In genomic region chr11:118143661-118144185, GRCh38 we compare ENCODE assay signal across 15 cellular contexts. TPM values are rescaled to one million over a fixed set of nuclear protein-coding genes. Genes with fewer than 3 reads are reported as not detected.
A peak's percentile ranks its signal among the peaks of the same experiment; 100 is the strongest.
DNase-seq lines count a peak whose midpoint lies in the region; ATAC-seq, FAIRE-seq and TF ChIP-seq lines count a peak whose summit lies in the region.
"Had no signal": no experiment of that assay in that cellular context is flagged by ENCODE, and none has a peak within 500 bp of the region (broad histone marks: within the 10 kb centered on the region; RNA-seq: fewer than 3 reads in every experiment).

No MANE protein-coding gene starts in this region.

- no peak for FAIRE-seq in HepG2 (lab: Jason Lieb, UNC)

- H3K79me2 ChIP-seq in HepG2 (ENCODE audit: insufficient read depth, low read length) = no peaks in the 10 kb centered on the region

- intact Hi-C loops in HepG2 (cut with micrococcal nuclease; ENCODE audit: unreplicated experiment) (no loop called here), right lobe of liver (cut with DNase I) (loop anchor here in 1 of 2 donors (10.0 kb wide), 1 partner anchor 151 kb away; no protein-coding TSS in a partner anchor), posterior vena cava (cut with DNase I) (loop anchor here (2.0 to 10.0 kb wide), 2 partner anchors 27 to 211 kb away; partner anchors contain the start of gene UBE4A (in 2 of the 2)), upper lobe of right lung (cut with DNase I) (no loop called here)

- H3K27ac ChIP-seq in HepG2 (ENCODE audit: extremely low read length, insufficient read depth, low read length) (no peak overlapping the region), right lobe of liver (no peak overlapping the region), upper lobe of right lung (no peak overlapping the region)
- H3K27ac ChIP-seq: GM23248 had no signal

- H3K27me3 ChIP-seq in HepG2 (ENCODE audit: control insufficient read depth in 1 of 2, insufficient read depth in 2 of 2, low read length in 2 of 2) (peaks cover 2 to 40% of the 10 kb centered on the region in 2 experiments; a peak in 4 of 5 replicates), right lobe of liver (peaks cover 0 to 7% of the 10 kb centered on the region in 2 donors), upper lobe of right lung (peaks cover 9% of the 10 kb centered on the region)

- CTCF ChIA-PET in HepG2 (lab: Yijun Ruan, JAX; ENCODE audit: low intra/inter-chr PET ratio, low total read pairs) = interaction anchor here (1.9 kb wide), 1 partner anchor 27 kb away, joined by 14 read pairs; no protein-coding TSS in a partner anchor

- in situ Hi-C loops in HepG2 (cut with HindIII; ENCODE audit: extremely low pct_ligation_motif_present, low pct_unique_long_range_greater_than_20kb) = loop anchor here (25.0 kb wide), 1 partner anchor 344 kb away; no protein-coding TSS in a partner anchor

- no TSS peak for BruUV-seq in HepG2 (replicated peaks; lab: Mats Ljungman, UMichigan)

- H3K4me2 ChIP-seq in HepG2 (ENCODE audit: low read depth, low read length) = no peak overlapping the region

- H3K4me1 ChIP-seq in HepG2 (ENCODE audit: insufficient read depth, low read length) = peaks cover 18% of the 10 kb centered on the region; the same call in 1 of the 2 replicates
- H3K4me1 ChIP-seq in right lobe of liver = peaks cover 0 to 7% (median 0%) of the 10 kb centered on the region in 4 donors
- no peaks in the 10 kb centered on the region for H3K4me1 ChIP-seq in upper lobe of right lung

- H3K9me3 ChIP-seq in HepG2 (ENCODE audit: low read length) (no peaks in the 10 kb centered on the region), right lobe of liver (no peaks in the 10 kb centered on the region), upper lobe of right lung (no peaks in the 10 kb centered on the region)
- H3K9me3 ChIP-seq: BLaER1 treated with 17β-estradiol and CSF1 and Interleukin-3, amounts not matched to agents 10 nM and 100 nM had no signal

- TF ChIP-seq CTCF in HepG2 (CRISPR knock-in tag; IDR thresholded peaks at IDR 0.05) (no peak), right lobe of liver (IDR thresholded peaks at IDR 0.05) (no peak), upper lobe of right lung (IDR thresholded peaks at IDR 0.05) (no peak)

- TF ChIP-seq EP300 in HepG2 (IDR thresholded peaks at IDR 0.05; ENCODE audit: low read depth in 2 of 2, low read length in 2 of 2) = no peak
- TF ChIP-seq EP300 in HepG2 (CRISPR knock-in tag; IDR thresholded peaks at IDR 0.05; ENCODE audit: borderline replicate concordance) = no peak

- TF ChIP-seq POLR2A in HepG2 (IDR thresholded peaks at IDR 0.05; ENCODE audit: insufficient read depth in 1 of 2, low read depth in 2 of 2, low read length in 2 of 2) = no peak
- TF ChIP-seq POLR2A in right lobe of liver (IDR thresholded peaks at IDR 0.05) = no peak

- DNase-seq in HepG2 (ENCODE audit: low spot score) (no peak), right lobe of liver (no peak), mesenteric fat pad (ENCODE audit: low spot score) (peak; percentile 30), posterior vena cava (ENCODE audit: low spot score) (peak; percentile 14), upper lobe of right lung (peak; percentile 36), GF-D8 (lab: John Stamatoyannopoulos, UW) (no peak)
- DNase-seq: ACHN; CD4-positive, CD25-positive, alpha-beta regulatory T cell; GM23248; H7 had no signal

- H3K9ac ChIP-seq in HepG2 (ENCODE audit: insufficient read depth, low read depth, low read length) = no peak overlapping the region
- H3K9ac ChIP-seq: BLaER1 treated with 17β-estradiol and CSF1 and Interleukin-3, amounts not matched to agents 10 nM and 100 nM; GM23248 had no signal

- TF ChIP-seq RAD21 in HepG2 (CRISPR knock-in tag; IDR thresholded peaks at IDR 0.05) = no peak

- H3K4me3 ChIP-seq in HepG2 (replicated peaks in 1 of 3; ENCODE audit: insufficient read depth in 1 of 3, low read depth in 2 of 3, low read length in 3 of 3) (no peak overlapping the region), right lobe of liver (no peak overlapping the region), upper lobe of right lung (no peak overlapping the region)
- H3K4me3 ChIP-seq: BLaER1 treated with 17β-estradiol and CSF1 and Interleukin-3, amounts not matched to agents 10 nM and 100 nM; GM23248 had no signal

- WGBS in HepG2 (ENCODE audit: low lambda C conversion rate) = 20% methylated on average over 12 of the region's 12 CpGs
- WGBS in right lobe of liver (ENCODE audit: insufficient coverage, low coverage, low lambda C conversion rate, missing lambda C conversion rate) = 43% methylated on average over 6 of the region's 12 CpGs

- H2AFZ ChIP-seq in HepG2 (ENCODE audit: low read length) = no peak overlapping the region
- H2AFZ ChIP-seq: GM23248 had no signal

- ATAC-seq in HepG2 (no peak), right lobe of liver (no peak), upper lobe of right lung (no peak), HG02938 (IDR thresholded peaks at IDR 0.05; ENCODE audit: unreplicated experiment) (no peak), HG03571 (IDR thresholded peaks at IDR 0.05; ENCODE audit: unreplicated experiment) (no peak)

- H4K20me1 ChIP-seq in HepG2 (ENCODE audit: insufficient read depth, low read length) = no peaks in the 10 kb centered on the region
- H4K20me1 ChIP-seq: BLaER1 treated with 17β-estradiol and CSF1 and Interleukin-3, amounts not matched to agents 10 nM and 100 nM had no signal

- POLR2A ChIA-PET in HepG2 (lab: Yijun Ruan, JAX) = no interaction called here

- H3K36me3 ChIP-seq in HepG2 (replicated peaks in 1 of 2; ENCODE audit: control insufficient read depth in 1 of 2, insufficient read depth in 2 of 2, low read length in 2 of 2) = no peaks in the 10 kb centered on the region
- no peaks in the 10 kb centered on the region for H3K36me3 ChIP-seq in right lobe of liver
- H3K36me3 ChIP-seq in upper lobe of right lung = no peaks in the 10 kb centered on the region
- H3K36me3 ChIP-seq: BLaER1 treated with 17β-estradiol and CSF1 and Interleukin-3, amounts not matched to agents 10 nM and 100 nM had no signal

RNA-seq across cellular contexts. Expression of gene SCN4B, which starts 8.9 kb away (rescaled TPM):
- 0.04 TPM in 1 of 2 replicates, not detected in the other for total RNA-seq in HepG2 (2016; rRNA removed; fragmentation: Illumina TruSeq; extraction: Trizol)
- total RNA-seq in HepG2 (2016; cell fraction: cytosol; rRNA removed; fragmentation: Illumina TruSeq; extraction: Trizol; ENCODE audit: low read depth) = not detected in 2 replicates
- 0.19 TPM in 1 of 2 replicates, not detected in the other for total RNA-seq in HepG2 (2016; cell fraction: insoluble cytoplasmic fraction; rRNA removed; fragmentation: Illumina TruSeq; extraction: Trizol)
- 0.03 TPM in 1 of 2 replicates, not detected in the other for total RNA-seq in HepG2 (2016; cell fraction: membrane; rRNA removed; fragmentation: Illumina TruSeq; extraction: Trizol)
- total RNA-seq in HepG2 (2016; cell fraction: nucleus; rRNA removed; fragmentation: Illumina TruSeq; extraction: Trizol) = not detected in 2 replicates
- polyA plus RNA-seq in HepG2 (2011; rRNA removed) = 0.29 and 0.38 TPM in 2 replicates
- polyA plus RNA-seq in HepG2 (2011; cell fraction: cytosol; rRNA removed) = 0.13 and 0.19 TPM in 2 replicates
- polyA plus RNA-seq in HepG2 (2011; cell fraction: nucleus; rRNA removed) = 0.64 and 0.72 TPM in 2 replicates
- polyA plus RNA-seq in HepG2 (2012) = 0.07 TPM in 2 replicates
- not detected in 2 replicates for polyA plus RNA-seq in HepG2 (2016; cell fraction: cytosol; fragmentation: Illumina TruSeq; extraction: Trizol; ENCODE audit: low read depth)
- 0.20 TPM in 1 of 2 replicates, not detected in the other for polyA plus RNA-seq in HepG2 (2016; cell fraction: insoluble cytoplasmic fraction; fragmentation: Illumina TruSeq; extraction: Trizol; ENCODE audit: low read depth)
- polyA plus RNA-seq in HepG2 (2016; cell fraction: membrane; fragmentation: Illumina TruSeq; extraction: Trizol; ENCODE audit: low read depth) = 0.16 TPM in 1 of 2 replicates, not detected in the other
- polyA plus RNA-seq in HepG2 (2016; cell fraction: nucleus; fragmentation: Illumina TruSeq; extraction: Trizol; ENCODE audit: insufficient read depth, low read depth) = 0.17 and 0.42 TPM in 2 replicates
- 0.18 TPM in 1 of 2 replicates, not detected in the other for polyA minus RNA-seq in HepG2 (2011; rRNA and poly(A)+ RNA removed; ENCODE audit: low replicate concordance)
- not detected in 2 replicates for polyA minus RNA-seq in HepG2 (2011; cell fraction: cytosol; rRNA and poly(A)+ RNA removed)
- 0.39 and 0.75 TPM in 2 replicates for polyA minus RNA-seq in HepG2 (2011; cell fraction: nucleus; rRNA and poly(A)+ RNA removed)
- under 1 TPM; 0.11 to 0.30 (median 0.23) TPM for total RNA-seq in right lobe of liver
- 2.3 TPM for total RNA-seq in mesenteric fat pad
- total RNA-seq in posterior vena cava = 1 to 10 TPM; 3.5 to 9.8 TPM
- 7.2 TPM for total RNA-seq in upper lobe of right lung
- total RNA-seq: CD4-positive, CD25-positive, alpha-beta regulatory T cell; GM23248; HT1080 had no signal
- polyA plus RNA-seq: CD4-positive, CD25-positive, alpha-beta regulatory T cell; GM23248 had no signal

RNA-seq across cellular contexts. Expression of gene SCN2B, which starts 32.7 kb away (rescaled TPM):
- 0.02 TPM in 1 of 2 replicates, not detected in the other for total RNA-seq in HepG2 (2016; rRNA removed; fragmentation: Illumina TruSeq; extraction: Trizol)
- not detected in 2 replicates for total RNA-seq in HepG2 (2016; cell fraction: cytosol; rRNA removed; fragmentation: Illumina TruSeq; extraction: Trizol; ENCODE audit: low read depth)
- 0.02 TPM in 1 of 2 replicates, not detected in the other for total RNA-seq in HepG2 (2016; cell fraction: insoluble cytoplasmic fraction; rRNA removed; fragmentation: Illumina TruSeq; extraction: Trizol)
- not detected in 2 replicates for total RNA-seq in HepG2 (2016; cell fraction: membrane; rRNA removed; fragmentation: Illumina TruSeq; extraction: Trizol)
- total RNA-seq in HepG2 (2016; cell fraction: nucleus; rRNA removed; fragmentation: Illumina TruSeq; extraction: Trizol) = not detected in 2 replicates
- 0.01 TPM in 2 replicates for polyA plus RNA-seq in HepG2 (2011; rRNA removed)
- polyA plus RNA-seq in HepG2 (2011; cell fraction: cytosol; rRNA removed) = 0.01 and 0.03 TPM in 2 replicates
- 0.02 and 0.03 TPM in 2 replicates for polyA plus RNA-seq in HepG2 (2011; cell fraction: nucleus; rRNA removed)
- polyA plus RNA-seq in HepG2 (2012) = 0.03 TPM in 1 of 2 replicates, not detected in the other
- polyA plus RNA-seq in HepG2 (2016; cell fraction: cytosol; fragmentation: Illumina TruSeq; extraction: Trizol; ENCODE audit: low read depth) = not detected in 2 replicates
- polyA plus RNA-seq in HepG2 (2016; cell fraction: insoluble cytoplasmic fraction; fragmentation: Illumina TruSeq; extraction: Trizol; ENCODE audit: low read depth) = 0.03 TPM in 1 of 2 replicates, not detected in the other
- polyA plus RNA-seq in HepG2 (2016; cell fraction: membrane; fragmentation: Illumina TruSeq; extraction: Trizol; ENCODE audit: low read depth) = not detected in 2 replicates
- not detected in 2 replicates for polyA plus RNA-seq in HepG2 (2016; cell fraction: nucleus; fragmentation: Illumina TruSeq; extraction: Trizol; ENCODE audit: insufficient read depth, low read depth)
- polyA minus RNA-seq in HepG2 (2011; rRNA and poly(A)+ RNA removed; ENCODE audit: low replicate concordance) = not detected in 2 replicates
- not detected in 2 replicates for polyA minus RNA-seq in HepG2 (2011; cell fraction: cytosol; rRNA and poly(A)+ RNA removed)
- polyA minus RNA-seq in HepG2 (2011; cell fraction: nucleus; rRNA and poly(A)+ RNA removed) = not detected in 2 replicates
- not detected for total RNA-seq in right lobe of liver
- not detected for total RNA-seq in mesenteric fat pad
- total RNA-seq in posterior vena cava = 1 to 10 TPM in 1 of 2 donors, under 1 TPM in 1; 0.14 to 1.4 TPM
- total RNA-seq in upper lobe of right lung = 2.5 TPM
- total RNA-seq: A172; CD4-positive, CD25-positive, alpha-beta regulatory T cell; GM23248; HT1080 had no signal
- polyA plus RNA-seq: CD4-positive, CD25-positive, alpha-beta regulatory T cell; GM23248 had no signal

RNA-seq across cellular contexts. Expression of gene SMIM35, which starts 57.0 kb away (rescaled TPM):
- not detected in 2 replicates for total RNA-seq in HepG2 (2016; rRNA removed; fragmentation: Illumina TruSeq; extraction: Trizol)
- total RNA-seq in HepG2 (2016; cell fraction: cytosol; rRNA removed; fragmentation: Illumina TruSeq; extraction: Trizol; ENCODE audit: low read depth) = not detected in 2 replicates
- total RNA-seq in HepG2 (2016; cell fraction: insoluble cytoplasmic fraction; rRNA removed; fragmentation: Illumina TruSeq; extraction: Trizol) = not detected in 2 replicates
- not detected in 2 replicates for total RNA-seq in HepG2 (2016; cell fraction: membrane; rRNA removed; fragmentation: Illumina TruSeq; extraction: Trizol)
- not detected in 2 replicates for total RNA-seq in HepG2 (2016; cell fraction: nucleus; rRNA removed; fragmentation: Illumina TruSeq; extraction: Trizol)
- polyA plus RNA-seq in HepG2 (2011; rRNA removed) = 0.04 TPM in 1 of 2 replicates, not detected in the other
- 0.01 TPM in 1 of 2 replicates, not detected in the other for polyA plus RNA-seq in HepG2 (2011; cell fraction: cytosol; rRNA removed)
- 0.05 TPM in 2 replicates for polyA plus RNA-seq in HepG2 (2011; cell fraction: nucleus; rRNA removed)
- polyA plus RNA-seq in HepG2 (2012) = not detected in 2 replicates
- not detected in 2 replicates for polyA plus RNA-seq in HepG2 (2016; cell fraction: cytosol; fragmentation: Illumina TruSeq; extraction: Trizol; ENCODE audit: low read depth)
- not detected in 2 replicates for polyA plus RNA-seq in HepG2 (2016; cell fraction: insoluble cytoplasmic fraction; fragmentation: Illumina TruSeq; extraction: Trizol; ENCODE audit: low read depth)
- polyA plus RNA-seq in HepG2 (2016; cell fraction: membrane; fragmentation: Illumina TruSeq; extraction: Trizol; ENCODE audit: low read depth) = not detected in 2 replicates
- not detected in 2 replicates for polyA plus RNA-seq in HepG2 (2016; cell fraction: nucleus; fragmentation: Illumina TruSeq; extraction: Trizol; ENCODE audit: insufficient read depth, low read depth)
- 0.04 TPM in 1 of 2 replicates, not detected in the other for polyA minus RNA-seq in HepG2 (2011; rRNA and poly(A)+ RNA removed; ENCODE audit: low replicate concordance)
- not detected in 2 replicates for polyA minus RNA-seq in HepG2 (2011; cell fraction: cytosol; rRNA and poly(A)+ RNA removed)
- polyA minus RNA-seq in HepG2 (2011; cell fraction: nucleus; rRNA and poly(A)+ RNA removed) = not detected in 2 replicates
- total RNA-seq in right lobe of liver = not detected
- not detected for total RNA-seq in mesenteric fat pad
- total RNA-seq in posterior vena cava = not detected
- total RNA-seq in upper lobe of right lung = not detected
- total RNA-seq: A172, GM23248, H7, HT1080 had no signal
- polyA plus RNA-seq: GM23248 had no signal

Comparison
In these comparisons a context has a peak if more than half of its experiments do, and no peak if none do; other contexts are left out.
1. DNase-seq: peak in mesenteric fat pad (single experiment), posterior vena cava (single experiment) and upper lobe of right lung (single experiment); none in HepG2 (single experiment), right lobe of liver (0 of 3) and GF-D8 (single experiment).
2. intact Hi-C loops: an anchor here in posterior vena cava (2.0 to 10.0 kb wide); none called in HepG2 and upper lobe of right lung.